1 cellular context compared by ENCODE assay signal in the genomic region with DNA sequence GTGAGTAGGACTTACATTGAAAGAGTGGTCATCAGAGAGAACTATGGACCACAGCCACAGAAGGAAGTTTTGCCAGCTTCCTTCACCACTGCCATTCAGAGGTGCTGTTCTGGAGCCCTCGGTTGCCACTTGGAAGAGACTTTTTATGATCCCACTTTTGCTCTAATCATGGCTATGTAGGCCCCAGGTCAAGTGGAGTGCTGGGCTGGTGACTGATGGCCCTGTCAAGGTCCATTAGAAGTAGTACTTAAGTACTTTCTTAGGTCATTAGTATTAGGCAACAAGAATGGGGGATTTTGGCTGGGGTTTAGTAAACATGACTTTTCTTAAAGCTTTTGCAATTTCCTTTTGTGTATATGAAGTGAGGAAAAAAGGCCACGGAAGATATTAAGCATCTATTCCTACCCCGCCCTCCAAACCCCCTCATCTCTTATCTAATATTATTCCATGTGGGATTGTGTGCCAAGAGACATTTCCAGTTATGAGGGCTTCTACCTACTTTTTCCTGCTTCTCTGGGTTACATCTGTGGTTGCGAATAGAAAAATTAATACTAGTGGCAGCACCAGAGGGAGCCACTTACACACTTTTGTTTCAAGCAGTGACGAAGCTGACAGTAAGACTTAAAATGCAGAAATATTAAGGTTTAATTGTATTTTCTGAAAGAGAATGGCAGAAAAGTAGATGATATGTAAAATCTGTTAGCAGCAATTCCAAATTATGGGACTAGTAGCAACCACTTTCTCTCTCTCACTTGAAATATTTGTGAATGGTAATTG.
A peak's percentile ranks its signal among the peaks of the same experiment; 100 is the strongest.
TF ChIP-seq lines count a peak whose summit lies in the region.

No MANE protein-coding gene starts in this region.

TF ChIP-seq in HepG2, 621 proteins besides CTCF, POLR2A, EP300 and RAD21:
- TF ChIP-seq, protein P1, sequence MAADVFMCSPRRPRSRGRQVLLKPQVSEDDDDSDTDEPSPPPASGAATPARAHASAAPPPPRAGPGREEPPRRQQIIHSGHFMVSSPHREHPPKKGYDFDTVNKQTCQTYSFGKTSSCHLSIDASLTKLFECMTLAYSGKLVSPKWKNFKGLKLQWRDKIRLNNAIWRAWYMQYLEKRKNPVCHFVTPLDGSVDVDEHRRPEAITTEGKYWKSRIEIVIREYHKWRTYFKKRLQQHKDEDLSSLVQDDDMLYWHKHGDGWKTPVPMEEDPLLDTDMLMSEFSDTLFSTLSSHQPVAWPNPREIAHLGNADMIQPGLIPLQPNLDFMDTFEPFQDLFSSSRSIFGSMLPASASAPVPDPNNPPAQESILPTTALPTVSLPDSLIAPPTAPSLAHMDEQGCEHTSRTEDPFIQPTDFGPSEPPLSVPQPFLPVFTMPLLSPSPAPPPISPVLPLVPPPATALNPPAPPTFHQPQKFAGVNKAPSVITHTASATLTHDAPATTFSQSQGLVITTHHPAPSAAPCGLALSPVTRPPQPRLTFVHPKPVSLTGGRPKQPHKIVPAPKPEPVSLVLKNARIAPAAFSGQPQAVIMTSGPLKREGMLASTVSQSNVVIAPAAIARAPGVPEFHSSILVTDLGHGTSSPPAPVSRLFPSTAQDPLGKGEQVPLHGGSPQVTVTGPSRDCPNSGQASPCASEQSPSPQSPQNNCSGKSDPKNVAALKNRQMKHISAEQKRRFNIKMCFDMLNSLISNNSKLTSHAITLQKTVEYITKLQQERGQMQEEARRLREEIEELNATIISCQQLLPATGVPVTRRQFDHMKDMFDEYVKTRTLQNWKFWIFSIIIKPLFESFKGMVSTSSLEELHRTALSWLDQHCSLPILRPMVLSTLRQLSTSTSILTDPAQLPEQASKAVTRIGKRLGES (CRISPR knock-in tag; IDR thresholded peaks at IDR 0.05; ENCODE audit: borderline replicate concordance) = no peak
- peak; percentile 47 for TF ChIP-seq STAG1 (CRISPR knock-in tag; IDR thresholded peaks at IDR 0.05)
TF ChIP-seq in HepG2: peak in this region for 1.
